Comparison of ENCODE assay signal across 16 cellular contexts in the genomic region with DNA sequence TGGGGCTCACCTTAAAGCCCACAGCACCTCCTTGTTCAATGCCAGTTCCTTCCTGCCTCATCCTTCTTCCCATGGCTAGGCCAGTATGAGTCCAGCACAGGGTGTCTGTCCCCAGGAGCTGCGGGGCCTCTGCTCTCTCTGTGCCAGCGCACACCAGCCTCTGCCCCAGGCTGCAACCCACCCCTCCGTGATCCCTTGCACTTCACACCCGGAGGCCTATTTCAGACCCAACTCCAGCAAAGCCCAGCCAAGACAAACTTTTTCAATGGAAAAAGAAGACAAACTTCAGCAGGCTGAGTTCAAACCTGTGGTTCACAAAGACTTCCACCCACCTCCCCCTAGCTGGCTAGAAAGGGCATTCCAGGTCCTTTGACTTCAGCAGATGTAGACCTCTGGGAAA. TPM values are rescaled to one million over a fixed set of nuclear protein-coding genes. Genes with fewer than 3 reads are reported as not detected.
DNase-seq lines count a peak whose midpoint lies in the region; ATAC-seq and TF ChIP-seq lines count a peak whose summit lies in the region.
"Had no signal": no experiment of that assay in that cellular context is flagged by ENCODE, and none has a peak within 500 bp of the region (broad histone marks: within the 10 kb centered on the region; RNA-seq: fewer than 3 reads in every experiment).

No MANE protein-coding gene starts in this region.

- H3K27ac Mint-ChIP-seq in activated naive CD4-positive, alpha-beta T cell treated with anti-CD3 and anti-CD28 coated beads, Interleukin-2, amount 10 ng/mL, durations not matched to agents 7 days and 5 days = peak overlapping the region; percentile 35
- no peak overlapping the region for H3K27ac Mint-ChIP-seq in activated naive CD4-positive, alpha-beta T cell treated with anti-CD3 and anti-CD28 coated beads, Interleukin-2, amount 50 U/mL, for 72 hours
- no peak overlapping the region for H3K27ac Mint-ChIP-seq in osteocyte (ENCODE audit: unreplicated experiment)
- H3K27ac Mint-ChIP-seq: B cell, CD14-positive monocyte had no signal

- H3K4me1 Mint-ChIP-seq in activated naive CD4-positive, alpha-beta T cell treated with anti-CD3 and anti-CD28 coated beads, Interleukin-2, amount 10 ng/mL, durations not matched to agents 7 days and 5 days = no peaks in the 10 kb centered on the region
- H3K4me1 Mint-ChIP-seq in osteocyte (ENCODE audit: unreplicated experiment) = no peaks in the 10 kb centered on the region
- H3K4me1 Mint-ChIP-seq: CD4-positive, alpha-beta memory T cell had no signal

- TF ChIP-seq CTCF in VCaP (conservative IDR thresholded peaks at IDR 0.05) (no peak), osteocyte (IDR thresholded peaks at IDR 0.05) (no peak)

- peak overlapping the region; percentile 95 for H3K27ac ChIP-seq in VCaP
- H3K27ac ChIP-seq: 22Rv1, BLaER1 had no signal

- H3K4me3 Mint-ChIP-seq in activated naive CD4-positive, alpha-beta T cell treated with anti-CD3 and anti-CD28 coated beads, Interleukin-2, amount 10 ng/mL, durations not matched to agents 7 days and 5 days = no peak overlapping the region
- H3K4me3 Mint-ChIP-seq in osteocyte (ENCODE audit: unreplicated experiment) = no peak overlapping the region
- H3K4me3 Mint-ChIP-seq: B cell; CD4-positive, alpha-beta memory T cell had no signal

- no peak for ATAC-seq in activated naive CD4-positive, alpha-beta T cell treated with anti-CD3 and anti-CD28 coated beads, Interleukin-2, amount 50 U/mL, for 72 hours
- ATAC-seq in HG03354 (IDR thresholded peaks at IDR 0.05; ENCODE audit: poor library complexity, severe bottlenecking, unreplicated experiment) = no peak

- H3K36me3 Mint-ChIP-seq in activated naive CD4-positive, alpha-beta T cell treated with anti-CD3 and anti-CD28 coated beads, Interleukin-2, amount 10 ng/mL, durations not matched to agents 7 days and 5 days = no peaks in the 10 kb centered on the region
- H3K36me3 Mint-ChIP-seq in activated naive CD4-positive, alpha-beta T cell treated with anti-CD3 and anti-CD28 coated beads, Interleukin-2, amount 50 U/mL, for 72 hours = no peaks in the 10 kb centered on the region
- no peaks in the 10 kb centered on the region for H3K36me3 Mint-ChIP-seq in osteocyte (ENCODE audit: unreplicated experiment)
- H3K36me3 Mint-ChIP-seq: CD4-positive, alpha-beta memory T cell had no signal

- peaks cover 12% of the 10 kb centered on the region for H3K27me3 Mint-ChIP-seq in activated naive CD4-positive, alpha-beta T cell treated with anti-CD3 and anti-CD28 coated beads, Interleukin-2, amount 10 ng/mL, durations not matched to agents 7 days and 5 days
- no peaks in the 10 kb centered on the region for H3K27me3 Mint-ChIP-seq in osteocyte (ENCODE audit: unreplicated experiment)
- H3K27me3 Mint-ChIP-seq: B cell had no signal

- CTCF ChIA-PET in activated naive CD4-positive, alpha-beta T cell treated with anti-CD3 and anti-CD28 coated beads, Interleukin-2, amount 10 ng/mL, durations not matched to agents 7 days and 5 days (lab: Charles Lee) = interaction anchor here (1.8 kb wide), 1 partner anchor 123 kb away, joined by 3 read pairs; no protein-coding TSS in a partner anchor

- H3K9me3 Mint-ChIP-seq in activated naive CD4-positive, alpha-beta T cell treated with anti-CD3 and anti-CD28 coated beads, Interleukin-2, amount 10 ng/mL, durations not matched to agents 7 days and 5 days = peaks cover 7% of the 10 kb centered on the region
- peaks cover 0 to 6% of the 10 kb centered on the region in 2 donors for H3K9me3 Mint-ChIP-seq in activated naive CD4-positive, alpha-beta T cell treated with anti-CD3 and anti-CD28 coated beads, Interleukin-2, amount 50 U/mL, for 72 hours
- H3K9me3 Mint-ChIP-seq in osteocyte (ENCODE audit: unreplicated experiment) = no peaks in the 10 kb centered on the region

- DNase-seq in activated naive CD4-positive, alpha-beta T cell treated with anti-CD3 and anti-CD28 coated beads, Interleukin-2, amount 10 ng/mL, durations not matched to agents 7 days and 5 days = no peak
- no peak for DNase-seq in activated naive CD4-positive, alpha-beta T cell treated with anti-CD3 and anti-CD28 coated beads, Interleukin-2, amount 50 U/mL, for 72 hours (ENCODE audit: low spot score in 2 of 2)
- DNase-seq in osteocyte (ENCODE audit: extremely low spot score, unreplicated experiment) = peak; percentile 51
- DNase-seq in NCI-H748 treated with DMSO at 0.1 percent for 48 hours (lab: John Stamatoyannopoulos, UW) = no peak
- DNase-seq: Caco-2; CD4-positive, alpha-beta memory T cell; DMS153; DND-41; GOT3; HCEC 1CT had no signal

RNA-seq across cellular contexts. Expression of gene OTULINL, which starts 56.2 kb away (rescaled TPM):
- total RNA-seq in activated naive CD4-positive, alpha-beta T cell treated with anti-CD3 and anti-CD28 coated beads, Interleukin-2, amount 50 U/mL, for 72 hours = 10 to 100 TPM; 10.3 to 16.5 TPM
- total RNA-seq in osteocyte = 0.73 and 1.3 TPM in 2 replicates
